In the genomic region with DNA sequence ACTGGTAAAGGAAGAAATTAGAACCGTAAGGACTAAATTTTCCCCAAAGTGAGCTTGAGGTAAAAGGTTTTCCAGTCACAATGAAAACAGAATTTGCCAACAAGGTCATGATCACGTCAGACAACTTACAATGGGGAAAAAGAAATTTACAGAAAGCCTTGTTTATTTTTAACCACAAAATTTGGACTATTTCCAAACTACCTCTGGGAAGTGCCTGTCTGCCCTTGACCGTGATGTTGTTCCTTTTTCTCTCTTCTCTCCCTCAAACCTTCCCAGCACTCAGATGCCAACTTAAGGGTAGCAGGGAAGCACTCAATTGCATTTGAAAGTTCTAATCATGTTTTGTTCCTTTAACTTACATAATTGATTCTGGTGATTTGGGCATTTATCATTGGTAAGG, we compare ENCODE assay signal across 21 cellular contexts. TPM values are rescaled to one million over a fixed set of nuclear protein-coding genes. Genes with fewer than 3 reads are reported as not detected.
A peak's percentile ranks its signal among the peaks of the same experiment; 100 is the strongest.
DNase-seq lines count a peak whose midpoint lies in the region; ATAC-seq and TF ChIP-seq lines count a peak whose summit lies in the region.
"Had no signal": no experiment of that assay in that cellular context is flagged by ENCODE, and none has a peak within 500 bp of the region (broad histone marks: within the 10 kb centered on the region; RNA-seq: fewer than 3 reads in every experiment).

No MANE protein-coding gene starts in this region.

- no peaks in the 10 kb centered on the region for H3K9me3 Mint-ChIP-seq in activated naive CD8-positive, alpha-beta T cell treated with anti-CD3 and anti-CD28 coated beads, Interleukin-2, amount 50 U/mL, for 24 hours
- H3K9me3 Mint-ChIP-seq: naive thymus-derived CD4-positive, alpha-beta T cell had no signal

- no peak overlapping the region for H2BK15ac ChIP-seq in mesenchymal stem cell (ENCODE audit: low read depth, poor library complexity, severe bottlenecking)

- H3K79me1 ChIP-seq in mesenchymal stem cell (replicated peaks; ENCODE audit: low read length, poor library complexity, severe bottlenecking): no peaks in the 10 kb centered on the region

- H2BK12ac ChIP-seq in mesenchymal stem cell (ENCODE audit: low read length in 2 of 2): no peak overlapping the region

- 44% methylated on average over 3 of the region's 3 CpGs for WGBS in mesenchymal stem cell
- 53% methylated on average over 3 of the region's 3 CpGs for WGBS in suprapubic skin

- H4K91ac ChIP-seq in mesenchymal stem cell (ENCODE audit: low read length): no peak overlapping the region

- H3K4me3 ChIP-seq in ACC112 (ENCODE audit: low read depth, low read length): no peak overlapping the region
- no peak overlapping the region for H3K4me3 ChIP-seq in mesenchymal stem cell (ENCODE audit: insufficient read depth in 1 of 2, low read depth in 1 of 2, low read length in 2 of 2)
- no peak overlapping the region for H3K4me3 ChIP-seq in right atrium auricular region
- H3K4me3 ChIP-seq in suprapubic skin: no peak overlapping the region
- H3K4me3 ChIP-seq: thoracic aorta had no signal

- H3K36me3 Mint-ChIP-seq in activated naive CD8-positive, alpha-beta T cell treated with anti-CD3 and anti-CD28 coated beads, Interleukin-2, amount 50 U/mL, for 24 hours (ENCODE audit: low read depth): no peaks in the 10 kb centered on the region
- H3K36me3 Mint-ChIP-seq: activated naive CD8-positive, alpha-beta T cell; naive thymus-derived CD4-positive, alpha-beta T cell had no signal

- no peak overlapping the region for H3K4me3 Mint-ChIP-seq in activated naive CD8-positive, alpha-beta T cell treated with anti-CD3 and anti-CD28 coated beads, Interleukin-2, amount 50 U/mL, for 24 hours
- H3K4me3 Mint-ChIP-seq: activated naive CD8-positive, alpha-beta T cell; naive thymus-derived CD4-positive, alpha-beta T cell had no signal

- H3K14ac ChIP-seq in mesenchymal stem cell (ENCODE audit: low read length in 2 of 2): no peak overlapping the region

- no peaks in the 10 kb centered on the region for H3K27me3 ChIP-seq in ACC112 (ENCODE audit: insufficient read depth, low read length)
- peaks cover 0 to 7% of the 10 kb centered on the region in 2 experiments for H3K27me3 ChIP-seq in mesenchymal stem cell (ENCODE audit: control insufficient read depth in 1 of 2, insufficient read depth in 1 of 2, low read length in 2 of 2)
- H3K27me3 ChIP-seq in right atrium auricular region: no peaks in the 10 kb centered on the region
- no peaks in the 10 kb centered on the region for H3K27me3 ChIP-seq in suprapubic skin

- H3K4me2 ChIP-seq in mesenchymal stem cell (ENCODE audit: low read length, poor library complexity, severe bottlenecking): no peak overlapping the region

- H3K4ac ChIP-seq in mesenchymal stem cell (ENCODE audit: low read depth in 1 of 2, low read length in 2 of 2): no peak overlapping the region

- no peak overlapping the region for H4K8ac ChIP-seq in mesenchymal stem cell (ENCODE audit: low read length)

- peaks cover 16% of the 10 kb centered on the region for H3K27me3 Mint-ChIP-seq in activated naive CD8-positive, alpha-beta T cell treated with anti-CD3 and anti-CD28 coated beads, Interleukin-2, amount 50 U/mL, for 24 hours

- H2BK120ac ChIP-seq in mesenchymal stem cell (ENCODE audit: low read depth, low read length): no peak overlapping the region

- no peak overlapping the region for H2AK5ac ChIP-seq in mesenchymal stem cell (ENCODE audit: low read length, severe bottlenecking)

- no peak overlapping the region for H3K9ac ChIP-seq in mesenchymal stem cell (ENCODE audit: low read length)

- no peak for TF ChIP-seq POLR2A in suprapubic skin (IDR thresholded peaks at IDR 0.05)

- H2BK5ac ChIP-seq in mesenchymal stem cell (ENCODE audit: low read depth, low read length, poor library complexity, severe bottlenecking): no peak overlapping the region

- peaks cover 2% of the 10 kb centered on the region for H3K4me1 Mint-ChIP-seq in activated naive CD8-positive, alpha-beta T cell treated with anti-CD3 and anti-CD28 coated beads, Interleukin-2, amount 50 U/mL, for 24 hours

- no peaks in the 10 kb centered on the region for H3K79me2 ChIP-seq in ACC112 (ENCODE audit: control insufficient read depth, insufficient read depth, low read length, unreplicated experiment)

- no peak for TF ChIP-seq CTCF in right atrium auricular region (IDR thresholded peaks at IDR 0.05)
- TF ChIP-seq CTCF in suprapubic skin (IDR thresholded peaks at IDR 0.05): no peak

- H3K27ac Mint-ChIP-seq in activated naive CD8-positive, alpha-beta T cell treated with anti-CD3 and anti-CD28 coated beads, Interleukin-2, amount 50 U/mL, for 24 hours: no peak overlapping the region
- H3K27ac Mint-ChIP-seq: activated naive CD8-positive, alpha-beta T cell; naive thymus-derived CD4-positive, alpha-beta T cell had no signal

- H3K9me3 ChIP-seq in mesenchymal stem cell (ENCODE audit: control insufficient read depth, low read length): no peaks in the 10 kb centered on the region
- H3K9me3 ChIP-seq in right atrium auricular region: no peaks in the 10 kb centered on the region
- no peaks in the 10 kb centered on the region for H3K9me3 ChIP-seq in suprapubic skin
- H3K9me3 ChIP-seq: thoracic aorta had no signal

- ATAC-seq in activated naive CD8-positive, alpha-beta T cell treated with anti-CD3 and anti-CD28 coated beads, Interleukin-2, amount 50 U/mL, for 24 hours: no peak
- ATAC-seq in GM21786 (IDR thresholded peaks at IDR 0.05; ENCODE audit: unreplicated experiment): no peak
- ATAC-seq: naive thymus-derived CD4-positive, alpha-beta T cell had no signal

- H3K4me1 ChIP-seq in ACC112 (ENCODE audit: control insufficient read depth, insufficient read depth, low read length, unreplicated experiment) (peaks cover 17% of the 10 kb centered on the region), mesenchymal stem cell (ENCODE audit: control insufficient read depth, insufficient read depth, low read depth, low read length) (peaks cover 1% of the 10 kb centered on the region), right atrium auricular region (peaks cover 0 to 10% of the 10 kb centered on the region in 2 donors), suprapubic skin (no peaks in the 10 kb centered on the region)

- H2AFZ ChIP-seq in ACC112 (ENCODE audit: low read length, unreplicated experiment): peak overlapping the region; percentile 51
- no peak overlapping the region for H2AFZ ChIP-seq in mesenchymal stem cell (ENCODE audit: low read depth, low read length)

- no peak overlapping the region for H3K23ac ChIP-seq in mesenchymal stem cell (ENCODE audit: low read length in 2 of 2)

- no peak overlapping the region for H3K18ac ChIP-seq in mesenchymal stem cell (ENCODE audit: low read depth in 1 of 2, low read length in 2 of 2)

- no peak for TF ChIP-seq EP300 in suprapubic skin (IDR thresholded peaks at IDR 0.05)

- H3K27ac ChIP-seq in ACC112 (ENCODE audit: low read depth, low read length): peak overlapping the region; percentile 44; the same call in 1 of the 2 replicates
- peak overlapping the region; percentile 82 for H3K27ac ChIP-seq in mesenchymal stem cell (ENCODE audit: low read length, poor library complexity, severe bottlenecking)
- no peak overlapping the region for H3K27ac ChIP-seq in right atrium auricular region
- no peak overlapping the region for H3K27ac ChIP-seq in suprapubic skin
- H3K27ac ChIP-seq: thoracic aorta had no signal

- H3K36me3 ChIP-seq in ACC112 (ENCODE audit: insufficient read depth, low read length) (no peaks in the 10 kb centered on the region), mesenchymal stem cell (ENCODE audit: control insufficient read depth in 1 of 2, insufficient read depth in 2 of 2, low read depth in 1 of 2, low read length in 2 of 2) (no peaks in the 10 kb centered on the region), right atrium auricular region (no peaks in the 10 kb centered on the region), suprapubic skin (no peaks in the 10 kb centered on the region)
- H3K36me3 ChIP-seq: thoracic aorta had no signal

- DNase-seq in NCI-H2029 (lab: John Stamatoyannopoulos, UW) (peak; percentile 50), dermis blood vessel endothelial cell (peak; percentile 32), mesenchymal stem cell (peak; percentile 14), right atrium auricular region (ENCODE audit: low spot score) (no peak), suprapubic skin (ENCODE audit: low spot score in 2 of 2) (no peak)
- no peak for DNase-seq in activated naive CD8-positive, alpha-beta T cell treated with anti-CD3 and anti-CD28 coated beads, Interleukin-2, amount 50 U/mL, for 24 hours
- DNase-seq: activated CD4-positive, alpha-beta T cell treated with anti-CD3 and anti-CD28 coated beads, Interleukin-2, amount 50 U/mL, for 1 hour; activated T-cell treated with anti-CD3 and anti-CD28 coated beads, Interleukin-2, amount 50 U/mL, for 1 hour; central memory CD4-positive, alpha-beta T cell; GF-D8; glutamatergic neuron; naive thymus-derived CD4-positive, alpha-beta T cell; NCI-H1930; NK-92 treated with Interleukin-12 subunit alpha and Interleukin-12 subunit beta, amount 100 ng/mL, for 24 hours; SIG-M5; stimulated activated CD4-positive, alpha-beta T cell treated with anti-CD3 and anti-CD28 coated beads, Interleukin-1b, Interleukin-23, amount 100 ng/mL, for 48 hours had no signal

RNA-seq across cellular contexts. Expression of a gene that starts 32.5 kb away (rescaled TPM):
- total RNA-seq in dermis blood vessel endothelial cell (not detected in 2 replicates), right atrium auricular region (not detected), suprapubic skin (not detected)
- not detected for polyA plus RNA-seq in mesenchymal stem cell (2013, experiment 1 of 2)
- polyA plus RNA-seq in mesenchymal stem cell (2013, experiment 2 of 2): not detected
- total RNA-seq: naive thymus-derived CD4-positive, alpha-beta T cell; thoracic aorta had no signal
- polyA plus RNA-seq: AG04450; naive thymus-derived CD4-positive, alpha-beta T cell had no signal

Comparison
In these comparisons a context has a peak if more than half of its experiments do, and no peak if none do; other contexts are left out.
1. H3K27ac ChIP-seq: peak in ACC112 (single experiment) and mesenchymal stem cell (single experiment); none in right atrium auricular region (0 of 2) and suprapubic skin (single experiment).
2. DNase-seq: peak in NCI-H2029 (single experiment), dermis blood vessel endothelial cell (single experiment) and mesenchymal stem cell (single experiment); none in activated naive CD8-positive, alpha-beta T cell treated with anti-CD3 and anti-CD28 coated beads, Interleukin-2, amount 50 U/mL, for 24 hours (single experiment), right atrium auricular region (single experiment) and suprapubic skin (0 of 2).